20 cellular contexts compared by ENCODE assay signal in the genomic region with DNA sequence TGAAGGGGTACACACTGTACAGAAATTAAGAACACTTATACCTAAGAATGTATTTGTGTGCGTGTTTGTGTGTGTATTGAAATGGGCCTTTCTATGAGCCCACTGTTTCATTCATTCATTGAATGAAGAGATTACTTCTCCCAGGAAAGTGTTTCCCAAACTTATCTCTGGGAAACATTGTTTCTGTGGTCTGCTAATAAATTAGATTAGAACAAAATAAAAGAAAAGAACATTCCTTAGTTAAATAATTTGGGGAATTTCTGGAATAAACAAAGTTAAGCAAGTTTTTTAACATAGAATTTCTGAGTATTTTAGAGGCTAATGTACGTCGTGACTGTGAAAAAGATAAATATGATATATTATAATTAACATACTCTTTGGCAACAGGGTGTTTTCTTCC.
"Had no signal": no experiment of that assay in that cellular context is flagged by ENCODE, and none has a peak within 500 bp of the region (broad histone marks: within the 10 kb centered on the region; RNA-seq: fewer than 3 reads in every experiment).

No MANE protein-coding gene starts in this region.

- H3K4me3 Mint-ChIP-seq: dendritic cell treated with granulocyte-macrophage colony-stimulating factor and Interleukin-4, amounts not matched to agents 40 ng/mL and 50 ng/mL, for 4 days; endodermal cell; naive thymus-derived CD4-positive, alpha-beta T cell; type B pancreatic cell had no signal

- H3K27me3 ChIP-seq: foreskin keratinocyte, ovary had no signal

- FAIRE-seq: colon, endothelial cell of umbilical vein, small intestine, urothelium cell line had no signal

- H3K27ac ChIP-seq: foreskin keratinocyte, ovary had no signal

- H3K9me3 Mint-ChIP-seq: dendritic cell treated with granulocyte-macrophage colony-stimulating factor and Interleukin-4, amounts not matched to agents 40 ng/mL and 50 ng/mL, for 4 days; endodermal cell; neural crest cell; type B pancreatic cell had no signal

- H3K36me3 ChIP-seq: ovary had no signal

- H3K9me3 ChIP-seq: ovary had no signal

- H3K27me3 Mint-ChIP-seq: naive thymus-derived CD4-positive, alpha-beta T cell had no signal

- H3K4me1 Mint-ChIP-seq: naive thymus-derived CD4-positive, alpha-beta T cell had no signal

- ATAC-seq: foreskin keratinocyte; left colon; naive thymus-derived CD4-positive, alpha-beta T cell had no signal

- H3K27ac Mint-ChIP-seq: dendritic cell treated with granulocyte-macrophage colony-stimulating factor and Interleukin-4, amounts not matched to agents 40 ng/mL and 50 ng/mL, for 4 days; endodermal cell; type B pancreatic cell had no signal

- H3K36me3 Mint-ChIP-seq: naive thymus-derived CD4-positive, alpha-beta T cell; type B pancreatic cell had no signal

- H3K4me1 ChIP-seq: foreskin keratinocyte had no signal

- H3K4me3 ChIP-seq: lung, ovary had no signal

- DNase-seq: endodermal cell; erythroblast; foreskin keratinocyte; hippocampal formation; left colon; left ventricle myocardium superior; mesenchymal stem cell; naive thymus-derived CD4-positive, alpha-beta T cell; ovary; right cardiac atrium; small intestine; stimulated activated CD4-positive, alpha-beta T cell treated with anti-CD3 and anti-CD28 coated beads, Interleukin-2, amount 100 ng/mL, for 48 hours; stimulated activated naive CD4-positive, alpha-beta T cell treated with Interleukin-2 at 50 U/mL for 16 hours had no signal
